ENCODE assay signal across 9 cellular contexts in genomic region chr17:27457731-27458523, GRCh38. TPM values are rescaled to one million over a fixed set of nuclear protein-coding genes. Genes with fewer than 3 reads are reported as not detected.
DNase-seq lines count a peak whose midpoint lies in the region; ATAC-seq, FAIRE-seq and TF ChIP-seq lines count a peak whose summit lies in the region.
"Had no signal": no experiment of that assay in that cellular context is flagged by ENCODE, and none has a peak within 500 bp of the region (broad histone marks: within the 10 kb centered on the region; RNA-seq: fewer than 3 reads in every experiment).

No MANE protein-coding gene starts in this region.

- peak overlapping the region; percentile 25 for H2AK5ac ChIP-seq in mesenchymal stem cell (ENCODE audit: low read length, severe bottlenecking)

- TF ChIP-seq RAD21 in GM12878 (IDR thresholded peaks at IDR 0.05; ENCODE audit: insufficient read depth, low read depth, low read length): no peak

- peak overlapping the region; percentile 60 for H3K9ac ChIP-seq in GM12878 (ENCODE audit: control insufficient read depth, insufficient read depth, low read length)
- H3K9ac ChIP-seq in mesenchymal stem cell (ENCODE audit: low read length): peak overlapping the region; percentile 84

- no peak for FAIRE-seq in GM12878 (lab: Jason Lieb, UNC)

- peak; percentile 14 for DNase-seq in DMS79 treated with DMSO at 0.1 percent for 48 hours (lab: John Stamatoyannopoulos, UW)
- DNase-seq in DMS79 (lab: John Stamatoyannopoulos, UW): no peak
- peak; percentile 39 for DNase-seq in MV-4-11 (lab: John Stamatoyannopoulos, UW)
- no peak for DNase-seq in GM12878 (ENCODE audit: low read depth, low spot score)
- DNase-seq in mesenchymal stem cell: peak; percentile 50
- DNase-seq in GM19240 (ENCODE audit: insufficient read length, low spot score): no peak

- intact Hi-C loops in GM12878 (cut with micrococcal nuclease; ENCODE audit: unreplicated experiment): loop anchor here (2.0 to 5.0 kb wide), 6 partner anchors 15 to 221 kb away; no protein-coding TSS in a partner anchor

- H3K18ac ChIP-seq in mesenchymal stem cell (ENCODE audit: low read depth in 1 of 2, low read length in 2 of 2): peak overlapping the region in 1 of 2 experiments; percentile 55

- no peak overlapping the region for H4K91ac ChIP-seq in mesenchymal stem cell (ENCODE audit: low read length)

- H3K79me1 ChIP-seq in mesenchymal stem cell (replicated peaks; ENCODE audit: low read length, poor library complexity, severe bottlenecking): peaks cover 12% of the 10 kb centered on the region

- no peaks in the 10 kb centered on the region for H4K20me1 ChIP-seq in GM12878 (ENCODE audit: control insufficient read depth, insufficient read depth)

- H2BK5ac ChIP-seq in mesenchymal stem cell (ENCODE audit: low read depth, low read length, poor library complexity, severe bottlenecking): no peak overlapping the region

- peak; percentile 80 for TF ChIP-seq POLR2A in GM12878 (IDR thresholded peaks at IDR 0.05; ENCODE audit: low read depth, low read length)

- SMC1A ChIA-PET in GM12878 (lab: Charles Lee; ENCODE audit: uncharacterized antibody, unreplicated experiment): interaction anchor here (0.8 to 11.6 kb wide), 27 partner anchors 15 to 222 kb away, joined by 3 to 228 read pairs (median 6); no protein-coding TSS in a partner anchor

- in situ Hi-C loops in GM12878 (cut with MboI): loop anchor here (5.0 to 25.0 kb wide), 4 partner anchors 106 to 1279 kb away; partner anchors contain the start of genes NEK8, TLCD1 and TRAF4

- RAD21 ChIA-PET in GM12878 (lab: Charles Lee; ENCODE audit: unreplicated experiment): interaction anchor here (0.9 to 9.7 kb wide), 16 partner anchors 14 to 144 kb away, joined by 3 to 229 read pairs (median 7); no protein-coding TSS in a partner anchor

- H3K27ac ChIP-seq in GM12878 (ENCODE audit: control insufficient read depth, insufficient read depth) (peak overlapping the region; percentile 62), mesenchymal stem cell (ENCODE audit: low read length, poor library complexity, severe bottlenecking) (peak overlapping the region; percentile 36)
- H3K27ac ChIP-seq: 22Rv1 had no signal

- H3K4me3 ChIP-seq in GM12878 (peak overlapping the region; percentile 89), mesenchymal stem cell (ENCODE audit: insufficient read depth in 1 of 2, low read depth in 1 of 2, low read length in 2 of 2) (peak overlapping the region; percentile 30 to 77)

- no peaks in the 10 kb centered on the region for H3K9me3 ChIP-seq in GM12878 (replicated peaks; ENCODE audit: control insufficient read depth, insufficient read depth, low read length)
- no peaks in the 10 kb centered on the region for H3K9me3 ChIP-seq in mesenchymal stem cell (ENCODE audit: control insufficient read depth, low read length)

- H2AFZ ChIP-seq in GM12878 (ENCODE audit: control insufficient read depth, low read depth, low read length): no peak overlapping the region
- H2AFZ ChIP-seq in mesenchymal stem cell (ENCODE audit: low read depth, low read length): peak overlapping the region; percentile 10

- H3K79me2 ChIP-seq in GM12878 (ENCODE audit: control insufficient read depth, insufficient read depth, low read length): peaks cover 65% of the 10 kb centered on the region

- BruUV-seq in GM12878 (replicated peaks; lab: Mats Ljungman, UMichigan): TSS peak; percentile 43

- H3K27me3 ChIP-seq in GM12878 (replicated peaks in 1 of 2; ENCODE audit: control insufficient read depth in 2 of 2, insufficient read depth in 2 of 2, low read length in 1 of 2): no peaks in the 10 kb centered on the region
- no peaks in the 10 kb centered on the region for H3K27me3 ChIP-seq in mesenchymal stem cell (ENCODE audit: control insufficient read depth in 1 of 2, insufficient read depth in 1 of 2, low read length in 2 of 2)

- TF ChIP-seq EP300 in GM12878 (IDR thresholded peaks at IDR 0.05; ENCODE audit: borderline replicate concordance in 1 of 2, control insufficient read depth in 1 of 2, low read depth in 2 of 2, low read length in 2 of 2): no peak

- TF ChIP-seq CTCF in GM12878 (IDR thresholded peaks at IDR 0.05 in 2 of 3, conservative IDR thresholded peaks at IDR 0.05 in 1 of 3; ENCODE audit: control insufficient read depth in 2 of 3, extremely low read depth in 1 of 3, insufficient read depth in 1 of 3, low read depth in 3 of 3, low read length in 3 of 3): no peak

- ATAC-seq in GM12878: peak; percentile 9
- no peak for ATAC-seq in HG02798 (IDR thresholded peaks at IDR 0.05; ENCODE audit: poor library complexity, unreplicated experiment)
- ATAC-seq in HG02763 (IDR thresholded peaks at IDR 0.05; ENCODE audit: unreplicated experiment): no peak

- H3K36me3 ChIP-seq in GM12878 (ENCODE audit: control insufficient read depth in 2 of 2, insufficient read depth in 2 of 2, low read length in 1 of 2) (peaks cover 0 to 1% of the 10 kb centered on the region in 2 experiments; a peak in 2 of 4 replicates), mesenchymal stem cell (ENCODE audit: control insufficient read depth in 1 of 2, insufficient read depth in 2 of 2, low read depth in 1 of 2, low read length in 2 of 2) (peaks cover 0 to 2% of the 10 kb centered on the region in 2 experiments)

- no peak overlapping the region for H3K14ac ChIP-seq in mesenchymal stem cell (ENCODE audit: low read length in 2 of 2)

- POLR2A ChIA-PET in GM12878 (lab: Charles Lee): interaction anchor here (0.5 to 13.1 kb wide), 12 partner anchors 13 to 142 kb away, joined by 3 to 143 read pairs (median 4); no protein-coding TSS in a partner anchor

- peak overlapping the region; percentile 60 for H3K4me2 ChIP-seq in GM12878 (ENCODE audit: control insufficient read depth, insufficient read depth)
- H3K4me2 ChIP-seq in mesenchymal stem cell (ENCODE audit: low read length, poor library complexity, severe bottlenecking): peak overlapping the region; percentile 93

- no peak overlapping the region for H3K23ac ChIP-seq in mesenchymal stem cell (ENCODE audit: low read length in 2 of 2)

- H3K4me1 ChIP-seq in GM12878 (ENCODE audit: control insufficient read depth, insufficient read depth, low read length) (peaks cover 33% of the 10 kb centered on the region), mesenchymal stem cell (ENCODE audit: control insufficient read depth, insufficient read depth, low read depth, low read length) (peaks cover 26% of the 10 kb centered on the region)

- H4K8ac ChIP-seq in mesenchymal stem cell (ENCODE audit: low read length): no peak overlapping the region

- WGBS in GM12878 (ENCODE audit: insufficient coverage, insufficient replicate concordance, low lambda C conversion rate, missing lambda C conversion rate): 24% methylated on average over 14 of the region's 14 CpGs
- WGBS in mesenchymal stem cell: 7% methylated on average over 10 of the region's 14 CpGs

- H2BK120ac ChIP-seq in mesenchymal stem cell (ENCODE audit: low read depth, low read length): no peak overlapping the region

- H2BK12ac ChIP-seq in mesenchymal stem cell (ENCODE audit: low read length in 2 of 2): no peak overlapping the region

- peak overlapping the region; percentile 8 to 24 for H3K4ac ChIP-seq in mesenchymal stem cell (ENCODE audit: low read depth in 1 of 2, low read length in 2 of 2)

- H2BK15ac ChIP-seq in mesenchymal stem cell (ENCODE audit: low read depth, poor library complexity, severe bottlenecking): no peak overlapping the region

- CTCF ChIA-PET in GM12878 (lab: Yijun Ruan, JAX): interaction anchor here (0.6 to 6.6 kb wide), 33 partner anchors 11 to 256 kb away, joined by 3 to 69 read pairs (median 4); no protein-coding TSS in a partner anchor

TF ChIP-seq in GM12878, 131 proteins besides CTCF, POLR2A, EP300 and RAD21 (continues in another document):
- TF ChIP-seq SMAD1 (IDR thresholded peaks at IDR 0.05; ENCODE audit: low read depth, partially characterized antibody): peak; percentile 29
- no peak for TF ChIP-seq MTA3 (IDR thresholded peaks at IDR 0.05; ENCODE audit: borderline replicate concordance, low read length)
- TF ChIP-seq RELB (IDR thresholded peaks at IDR 0.05; ENCODE audit: low read depth): no peak
- TF ChIP-seq BCL11A (IDR thresholded peaks at IDR 0.05; ENCODE audit: low read depth, low read length): 0 out of 2 replicates have a peak, but pooled peaks have one; percentile 16
- peak; percentile 47; the same call in 1 of the 2 replicates for TF ChIP-seq SMAD5 (IDR thresholded peaks at IDR 0.05; ENCODE audit: low read depth)
- TF ChIP-seq POU2F2 (IDR thresholded peaks at IDR 0.05; ENCODE audit: borderline replicate concordance, low read depth, low read length): peak; percentile 69; the same call in 1 of the 3 replicates

RNA-seq across cellular contexts. Expression of gene KSR1, which starts 1.7 kb away (rescaled TPM):
- 502 and 598 TPM in 2 replicates for total RNA-seq in GM12878 (2013; cell fraction: nucleolus; rRNA removed)
- 21.4 and 26.1 TPM in 2 replicates for total RNA-seq in GM12878 (2014; rRNA removed)
- 19.7 and 20.1 TPM in 2 replicates for total RNA-seq in GM12878 (2014; rRNA removed; fragmentation: Illumina TruSeq; extraction: Trizol)
- total RNA-seq in GM12878 (2021): 60.7 and 64.9 TPM in 2 replicates
- 9.6 TPM for polyA plus RNA-seq in GM12878 (2011; ENCODE audit: low read depth)
- 48.2 and 66.6 TPM in 2 replicates for polyA plus RNA-seq in GM12878 (2011; rRNA removed)
- 61.2 and 63.3 TPM in 2 replicates for polyA plus RNA-seq in GM12878 (2011; cell fraction: cytosol; rRNA removed)
- 337 and 354 TPM in 2 replicates for polyA plus RNA-seq in GM12878 (2011; cell fraction: nucleus; rRNA removed)
- 14.1 and 24.0 TPM in 2 replicates for polyA plus RNA-seq in GM12878 (2012)
- 29.2 and 44.1 TPM in 2 replicates for polyA plus RNA-seq in GM12878 (2014; fragmentation: Illumina TruSeq; extraction: Trizol)
- 1 to 10 TPM in 1 of 2 experiments, under 1 TPM in 1; 0.97 to 1.7 TPM for polyA plus RNA-seq in GM12878 (2014; fragmentation: Nextera tagmentation; extraction: Ambion mirVana)
- 44.7 and 47.2 TPM in 2 replicates for polyA plus RNA-seq in GM12878 (2014; rRNA removed)
- polyA plus RNA-seq in GM12878 (2016; fragmentation: Nextera tagmentation; extraction: Ambion mirVana): 10 to 100 TPM; 17.5 to 18.3 TPM
- 99.3 and 144 TPM in 2 replicates for polyA minus RNA-seq in GM12878 (2011; rRNA and poly(A)+ RNA removed)
- polyA minus RNA-seq in GM12878 (2011; cell fraction: cytosol; rRNA and poly(A)+ RNA removed): 35.6 and 42.5 TPM in 2 replicates
- 107 and 177 TPM in 2 replicates for polyA minus RNA-seq in GM12878 (2011; cell fraction: nucleus; rRNA and poly(A)+ RNA removed)
- polyA plus RNA-seq in mesenchymal stem cell (2013, experiment 1 of 2): 20.6 TPM
- 20.0 TPM for polyA plus RNA-seq in mesenchymal stem cell (2013, experiment 2 of 2)

Comparison
In these comparisons a context has a peak if more than half of its experiments do, and no peak if none do; other contexts are left out.
1. DNase-seq: peak in DMS79 treated with DMSO at 0.1 percent for 48 hours (single experiment), MV-4-11 (single experiment) and mesenchymal stem cell (single experiment); none in DMS79 (single experiment), GM12878 (single experiment) and GM19240 (single experiment).